In genomic region chr13:112320303-112320702, GRCh38 we compare ENCODE assay signal across 32 cellular contexts. TPM values are rescaled to one million over a fixed set of nuclear protein-coding genes. Genes with fewer than 3 reads are reported as not detected.
"Had no signal": no experiment of that assay in that cellular context is flagged by ENCODE, and none has a peak within 500 bp of the region (broad histone marks: within the 10 kb centered on the region; RNA-seq: fewer than 3 reads in every experiment).

No MANE protein-coding gene starts in this region.

- H3K27ac ChIP-seq: ascending aorta, SJCRH30, SK-N-MC, WERI-Rb-1 had no signal

- H3K4me1 ChIP-seq: ascending aorta, SJCRH30 had no signal

- ATAC-seq: activated CD8-positive, alpha-beta T cell treated with anti-CD3 and anti-CD28 coated beads, Interleukin-2, amount 10 ng/mL, durations not matched to agents 7 days and 5 days; Panc1 had no signal

- H3K36me3 ChIP-seq: ascending aorta, SJCRH30, WERI-Rb-1 had no signal

- H3K27me3 ChIP-seq: ascending aorta had no signal

- DNase-seq: activated CD4-positive, alpha-beta T cell treated with anti-CD3 and anti-CD28 coated beads, Interleukin-2, amount 10 ng/mL, durations not matched to agents 7 days and 5 days; activated CD4-positive, alpha-beta T cell treated with anti-CD3 and anti-CD28 coated beads, Interleukin-2, amount 50 U/mL, for 48 hours; activated CD4-positive, CD25-positive, alpha-beta regulatory T cell; activated CD8-positive, alpha-beta T cell treated with anti-CD3 and anti-CD28 coated beads, Interleukin-2, amount 10 ng/mL, durations not matched to agents 7 days and 5 days; activated gamma-delta T cell; activated naive CD4-positive, alpha-beta T cell treated with Interleukin-2 at 50 U/mL for 16 hours; activated naive CD8-positive, alpha-beta T cell treated with anti-CD3 and anti-CD28 coated beads, Interleukin-2, amount 10 ng/mL, durations not matched to agents 7 days and 5 days; activated T-cell treated with anti-CD3 and anti-CD28 coated beads, Interleukin-2, amount 50 U/mL, for 24 hours; amygdala; MM.1S; MV-4-11; NCI-H1092; NCI-H1436 treated with DMSO at 0.1 percent for 48 hours; NCI-H1694 treated with DMSO at 0.1 percent for 48 hours; NCI-H2029; NCI-H345; NCI-H524 treated with DMSO at 0.1 percent for 48 hours; SHP77; SJCRH30; T1000; WERI-Rb-1 had no signal

- H3K9me3 ChIP-seq: SJCRH30 had no signal

- H3K4me3 ChIP-seq: ascending aorta, SJCRH30, SK-N-MC had no signal

RNA-seq across cellular contexts. Expression of gene SPACA7, which starts 55.9 kb away (rescaled TPM):
- total RNA-seq: activated CD4-positive, alpha-beta T cell treated with anti-CD3 and anti-CD28 coated beads, Interleukin-2, amount 10 ng/mL, durations not matched to agents 7 days and 5 days; activated CD8-positive, alpha-beta T cell treated with anti-CD3 and anti-CD28 coated beads, Interleukin-2, amount 10 ng/mL, durations not matched to agents 7 days and 5 days; activated naive CD8-positive, alpha-beta T cell treated with anti-CD3 and anti-CD28 coated beads, Interleukin-2, amount 10 ng/mL, durations not matched to agents 7 days and 5 days; activated T-helper 2 cell treated with anti-CD3 and anti-CD28 coated beads, Interferon-gamma antibody, Interleukin-2, Interleukin-4, amounts not matched to agents 10 μg/mL and 5 μg/mL and 100 μg/mL, durations not matched to agents 14 hours and 24 hours and 36 hours; ascending aorta; cardiac septum; LHCN-M2; NCI-H460; RPMI7951; SJCRH30; T-helper 1 cell treated with Interleukin-12 subunit alpha and Interleukin-12 subunit beta and Interleukin-4 antibody, amounts not matched to agents 30 ng/mL and 1 ng/mL, for 36 hours; T-helper 2 cell treated with Interferon-gamma antibody and Interleukin-4, amounts not matched to agents 100 ng/mL and 5 ng/mL, for 36 hours had no signal
- polyA plus RNA-seq: adipose tissue had no signal
